8 cellular contexts compared by ENCODE assay signal in genomic region chrX:19593684-19594083, GRCh38.
DNase-seq lines count a peak whose midpoint lies in the region; ATAC-seq, FAIRE-seq and TF ChIP-seq lines count a peak whose summit lies in the region.

No MANE protein-coding gene starts in this region.

- peak; percentile 36 for ATAC-seq in effector memory CD8-positive, alpha-beta T cell (replicated peaks)
- no peak for ATAC-seq in natural killer cell treated with Interleukin-12 subunit alpha and Interleukin-12 subunit beta and Interleukin-15 and Interleukin-18, amount 100 ng/mL, for 72 hours
- no peak for ATAC-seq in HG03432 (IDR thresholded peaks at IDR 0.05; ENCODE audit: unreplicated experiment)

- no peaks in the 10 kb centered on the region for H3K9me3 ChIP-seq in CD4-positive, alpha-beta memory T cell (ENCODE audit: control insufficient read depth in 1 of 2, low read length in 2 of 2)
- H3K9me3 ChIP-seq in Peyer's patch, result no peaks in the 10 kb centered on the region

- POLR2A ChIA-PET in CD4-positive, alpha-beta memory T cell (lab: Charles Lee; ENCODE audit: partially characterized antibody), result no interaction called here

- TF ChIP-seq POLR2A in Peyer's patch (IDR thresholded peaks at IDR 0.05), result no peak

- peak; percentile 23 for FAIRE-seq in GM19239 (lab: Jason Lieb, UNC)

- no peaks in the 10 kb centered on the region for H3K4me1 ChIP-seq in CD4-positive, alpha-beta memory T cell (ENCODE audit: insufficient read depth, low read length)
- no peaks in the 10 kb centered on the region for H3K4me1 ChIP-seq in Peyer's patch

- H3K27me3 Mint-ChIP-seq in CD4-positive, alpha-beta memory T cell, result no peaks in the 10 kb centered on the region
- H3K27me3 Mint-ChIP-seq in effector memory CD8-positive, alpha-beta T cell, result no peaks in the 10 kb centered on the region
- H3K27me3 Mint-ChIP-seq in natural killer cell treated with Interleukin-12 subunit alpha and Interleukin-12 subunit beta and Interleukin-15 and Interleukin-18, amount 100 ng/mL, for 72 hours, result no peaks in the 10 kb centered on the region

- CTCF ChIA-PET in CD4-positive, alpha-beta memory T cell (lab: Charles Lee; ENCODE audit: partially characterized antibody), result interaction anchor here (0.9 to 1.1 kb wide), 5 partner anchors 18 to 139 kb away, joined by 3 to 4 read pairs (median 3); no protein-coding TSS in a partner anchor

- H3K4me3 ChIP-seq in CD4-positive, alpha-beta memory T cell (ENCODE audit: low read length in 2 of 2), result no peak overlapping the region
- no peak overlapping the region for H3K4me3 ChIP-seq in Peyer's patch

- H3K36me3 ChIP-seq in CD4-positive, alpha-beta memory T cell (ENCODE audit: insufficient read depth, low read length), result peaks cover 21% of the 10 kb centered on the region
- H3K36me3 ChIP-seq in Peyer's patch, result peaks cover 0 to 5% (median 0%) of the 10 kb centered on the region in 3 donors

- no peaks in the 10 kb centered on the region for H3K27me3 ChIP-seq in CD4-positive, alpha-beta memory T cell (ENCODE audit: insufficient read depth, low read length)
- H3K27me3 ChIP-seq in Peyer's patch, result no peaks in the 10 kb centered on the region

- intact Hi-C loops in CD4-positive, alpha-beta memory T cell (cut with micrococcal nuclease), result loop anchor here (1.0 to 10.0 kb wide), 4 partner anchors 151 to 397 kb away; partner anchors contain the start of gene BCLAF3

- TF ChIP-seq CTCF in Peyer's patch (IDR thresholded peaks at IDR 0.05), result peak; percentile 15 to 64 (median 58)

- H3K4me3 Mint-ChIP-seq in CD4-positive, alpha-beta memory T cell, result no peak overlapping the region
- H3K4me3 Mint-ChIP-seq in effector memory CD8-positive, alpha-beta T cell, result no peak overlapping the region
- no peak overlapping the region for H3K4me3 Mint-ChIP-seq in natural killer cell treated with Interleukin-12 subunit alpha and Interleukin-12 subunit beta and Interleukin-15 and Interleukin-18, amount 100 ng/mL, for 72 hours

- H3K9me3 Mint-ChIP-seq in CD4-positive, alpha-beta memory T cell, result peaks cover 0 to 3% (median 0%) of the 10 kb centered on the region in 8 donors
- H3K9me3 Mint-ChIP-seq in effector memory CD8-positive, alpha-beta T cell, result no peaks in the 10 kb centered on the region
- peaks cover 3% of the 10 kb centered on the region for H3K9me3 Mint-ChIP-seq in natural killer cell treated with Interleukin-12 subunit alpha and Interleukin-12 subunit beta and Interleukin-15 and Interleukin-18, amount 100 ng/mL, for 72 hours

- H3K27ac Mint-ChIP-seq in CD4-positive, alpha-beta memory T cell, result peak overlapping the region in 5 of 7 donors; percentile 3 to 39 (median 31)
- H3K27ac Mint-ChIP-seq in effector memory CD8-positive, alpha-beta T cell, result peak overlapping the region in 1 of 2 donors; percentile 70
- peak overlapping the region; percentile 49 to 78 for H3K27ac Mint-ChIP-seq in natural killer cell treated with Interleukin-12 subunit alpha and Interleukin-12 subunit beta and Interleukin-15 and Interleukin-18, amount 100 ng/mL, for 72 hours

- peaks cover 13 to 51% of the 10 kb centered on the region in 2 donors for H3K36me3 Mint-ChIP-seq in CD4-positive, alpha-beta memory T cell
- peaks cover 45% of the 10 kb centered on the region for H3K36me3 Mint-ChIP-seq in effector memory CD8-positive, alpha-beta T cell (ENCODE audit: insufficient read depth)
- H3K36me3 Mint-ChIP-seq in natural killer cell treated with Interleukin-12 subunit alpha and Interleukin-12 subunit beta and Interleukin-15 and Interleukin-18, amount 100 ng/mL, for 72 hours, result no peaks in the 10 kb centered on the region

- DNase-seq in CD4-positive, alpha-beta memory T cell, result peak in 4 of 5 donors; percentile 22 to 36 (median 34)
- no peak for DNase-seq in GM19239 (ENCODE audit: insufficient read length, low spot score)
- DNase-seq in Peyer's patch, result peak in 1 of 3 donors; percentile 54
- DNase-seq in effector memory CD8-positive, alpha-beta T cell, result peak; percentile 8 to 18 (median 10)
- DNase-seq in natural killer cell treated with Interleukin-12 subunit alpha and Interleukin-12 subunit beta and Interleukin-15 and Interleukin-18, amount 100 ng/mL, for 72 hours (ENCODE audit: low spot score), result no peak
- no peak for DNase-seq in GM19238 (ENCODE audit: insufficient read length, low spot score)
- DNase-seq in NCI-H226, result no peak

- H3K4me1 Mint-ChIP-seq in CD4-positive, alpha-beta memory T cell, result peaks cover 6 to 20% (median 17%) of the 10 kb centered on the region in 4 donors
- H3K4me1 Mint-ChIP-seq in effector memory CD8-positive, alpha-beta T cell (ENCODE audit: low read depth in 2 of 2), result peaks cover 2 to 15% of the 10 kb centered on the region in 2 donors
- H3K4me1 Mint-ChIP-seq in natural killer cell treated with Interleukin-12 subunit alpha and Interleukin-12 subunit beta and Interleukin-15 and Interleukin-18, amount 100 ng/mL, for 72 hours (ENCODE audit: low read depth in 2 of 2), result peaks cover 10 to 14% of the 10 kb centered on the region in 2 donors

- no peak overlapping the region for H3K27ac ChIP-seq in CD4-positive, alpha-beta memory T cell (ENCODE audit: low read depth, low read length)
- no peak overlapping the region for H3K27ac ChIP-seq in Peyer's patch

Comparison
In these comparisons a context has a peak if more than half of its experiments do, and no peak if none do; other contexts are left out.
1. DNase-seq: peak in CD4-positive, alpha-beta memory T cell (4 of 5) and effector memory CD8-positive, alpha-beta T cell (3 of 3); none in GM19239 (single experiment), natural killer cell treated with Interleukin-12 subunit alpha and Interleukin-12 subunit beta and Interleukin-15 and Interleukin-18, amount 100 ng/mL, for 72 hours (single experiment), GM19238 (single experiment) and NCI-H226 (single experiment).